ENCODE assay signal across 8 cellular contexts in the genomic region with DNA sequence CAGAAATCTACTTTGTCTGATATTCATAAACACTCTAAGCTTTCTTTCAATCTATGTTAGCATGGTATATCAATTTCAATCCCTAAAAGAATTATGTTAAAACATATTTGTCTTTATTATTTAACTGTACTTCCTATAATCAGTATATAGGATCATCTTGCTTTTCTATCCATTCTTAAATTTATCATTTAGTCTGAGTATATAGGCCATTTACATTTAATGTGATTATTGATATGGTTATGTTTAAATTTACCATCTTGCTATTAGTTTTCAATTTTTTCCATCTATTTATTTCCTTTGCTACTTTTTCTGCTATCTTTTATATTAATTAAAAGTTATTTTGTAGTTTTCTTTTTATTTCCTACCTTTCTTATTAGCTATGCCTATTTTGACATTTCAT.
"Had no signal": no experiment of that assay in that cellular context is flagged by ENCODE, and none has a peak within 500 bp of the region (broad histone marks: within the 10 kb centered on the region; RNA-seq: fewer than 3 reads in every experiment).

No MANE protein-coding gene starts in this region.

- H3K9ac ChIP-seq: GM23248 had no signal

- ATAC-seq: HepG2 had no signal

- H2AFZ ChIP-seq: GM23248 had no signal

- FAIRE-seq: HepG2 had no signal

- H3K27ac ChIP-seq: GM23248, HL-60 had no signal

- DNase-seq: GM23248, GOT3, H9, HCEC 1CT, HFFc6, KG1 had no signal

- H3K4me3 ChIP-seq: GM23248 had no signal
